ENCODE assay signal across 19 cellular contexts in the genomic region with DNA sequence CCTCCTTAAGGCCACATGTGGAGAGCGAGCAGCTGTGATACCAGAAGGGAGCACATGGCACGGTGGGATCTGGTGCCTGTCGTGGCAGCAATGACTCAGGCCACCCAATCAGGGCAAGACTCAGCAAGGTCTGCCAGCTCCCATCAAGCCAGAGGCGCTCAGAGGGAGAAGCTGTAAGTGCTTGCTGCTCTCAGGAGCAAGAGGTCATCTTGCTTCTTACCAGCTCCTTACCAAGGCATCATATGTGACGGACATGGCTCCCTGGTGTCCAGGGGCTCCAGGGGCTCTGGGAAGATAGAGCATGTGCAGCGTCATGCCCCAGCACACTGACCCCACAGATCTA.
DNase-seq lines count a peak whose midpoint lies in the region; ATAC-seq lines count a peak whose summit lies in the region.
"Had no signal": no experiment of that assay in that cellular context is flagged by ENCODE, and none has a peak within 500 bp of the region (broad histone marks: within the 10 kb centered on the region; RNA-seq: fewer than 3 reads in every experiment).

No MANE protein-coding gene starts in this region.

- peak; percentile 48 for DNase-seq in activated T-cell treated with anti-CD3 and anti-CD28 coated beads, Interleukin-2, amount 50 U/mL, for 24 hours
- no peak for DNase-seq in activated T-cell treated with anti-CD3 and anti-CD28 coated beads, Interleukin-2, amount 50 U/mL, for 48 hours
- DNase-seq in T-cell (no peak), memory B cell (ENCODE audit: low spot score in 2 of 2) (no peak), MV-4-11 (lab: John Stamatoyannopoulos, UW) (no peak)
- DNase-seq in stimulated activated naive CD8-positive, alpha-beta T cell treated with anti-CD3 and anti-CD28 coated beads, Interleukin-15, amount 100 ng/mL, for 72 hours = no peak
- DNase-seq: activated CD4-positive, alpha-beta T cell treated with anti-CD3 and anti-CD28 coated beads for 1 hour; amniotic stem cell; GDM1; KG1; NCI-H1105 treated with DMSO at 0.1 percent for 48 hours; stimulated activated CD4-positive, alpha-beta T cell treated with anti-CD3 and anti-CD28 coated beads, Interleukin-2, amount 100 ng/mL, for 24 hours; T-helper 2 cell had no signal

- POLR2A ChIA-PET in T-cell (lab: Charles Lee) = interaction anchor here (0.6 to 0.9 kb wide), 2 partner anchors 16 to 267 kb away, joined by 3 read pairs; no protein-coding TSS in a partner anchor

- no peaks in the 10 kb centered on the region for H3K9me3 Mint-ChIP-seq in activated T-cell treated with anti-CD3 and anti-CD28 coated beads, Interleukin-2, amount 50 U/mL, for 24 hours
- H3K9me3 Mint-ChIP-seq in T-cell (no peaks in the 10 kb centered on the region), memory B cell (no peaks in the 10 kb centered on the region)
- no peaks in the 10 kb centered on the region for H3K9me3 Mint-ChIP-seq in stimulated activated naive CD8-positive, alpha-beta T cell treated with anti-CD3 and anti-CD28 coated beads, Interleukin-15, amount 100 ng/mL, for 72 hours
- H3K9me3 Mint-ChIP-seq: neural progenitor cell had no signal

- peaks cover 90% of the 10 kb centered on the region for H3K4me1 Mint-ChIP-seq in activated T-cell treated with anti-CD3 and anti-CD28 coated beads, Interleukin-2, amount 50 U/mL, for 24 hours (ENCODE audit: low read depth)
- H3K4me1 Mint-ChIP-seq in T-cell (peaks cover 11 to 93% (median 15%) of the 10 kb centered on the region in 3 donors), memory B cell (peaks cover 56% of the 10 kb centered on the region)
- peaks cover 6% of the 10 kb centered on the region for H3K4me1 Mint-ChIP-seq in stimulated activated naive CD8-positive, alpha-beta T cell treated with anti-CD3 and anti-CD28 coated beads, Interleukin-15, amount 100 ng/mL, for 72 hours

- H3K4me3 Mint-ChIP-seq in activated T-cell treated with anti-CD3 and anti-CD28 coated beads, Interleukin-2, amount 50 U/mL, for 24 hours = no peak overlapping the region
- H3K4me3 Mint-ChIP-seq in T-cell = peak overlapping the region in 1 of 3 donors; percentile 29
- no peak overlapping the region for H3K4me3 Mint-ChIP-seq in memory B cell
- peak overlapping the region; percentile 60 to 62 for H3K4me3 Mint-ChIP-seq in stimulated activated naive CD8-positive, alpha-beta T cell treated with anti-CD3 and anti-CD28 coated beads, Interleukin-15, amount 100 ng/mL, for 72 hours
- H3K4me3 Mint-ChIP-seq: neural progenitor cell had no signal

- H3K27ac Mint-ChIP-seq in activated T-cell treated with anti-CD3 and anti-CD28 coated beads, Interleukin-2, amount 50 U/mL, for 24 hours = peak overlapping the region; percentile 95
- peak overlapping the region; percentile 69 to 85 for H3K27ac Mint-ChIP-seq in T-cell
- H3K27ac Mint-ChIP-seq in memory B cell = peak overlapping the region; percentile 97
- peak overlapping the region; percentile 12 to 64 for H3K27ac Mint-ChIP-seq in stimulated activated naive CD8-positive, alpha-beta T cell treated with anti-CD3 and anti-CD28 coated beads, Interleukin-15, amount 100 ng/mL, for 72 hours
- H3K27ac Mint-ChIP-seq: neural progenitor cell had no signal

- H3K36me3 Mint-ChIP-seq in activated T-cell treated with anti-CD3 and anti-CD28 coated beads, Interleukin-2, amount 50 U/mL, for 24 hours (ENCODE audit: low read depth) = peaks cover 31% of the 10 kb centered on the region
- H3K36me3 Mint-ChIP-seq in T-cell (peaks cover 27% of the 10 kb centered on the region), memory B cell (peaks cover 16% of the 10 kb centered on the region)
- H3K36me3 Mint-ChIP-seq: neural progenitor cell had no signal

- ATAC-seq in T-cell (replicated peaks in 1 of 4) = no peak
- ATAC-seq in memory B cell (ENCODE audit: low read depth) = no peak
- no peak for ATAC-seq in stimulated activated naive CD8-positive, alpha-beta T cell treated with anti-CD3 and anti-CD28 coated beads, Interleukin-15, amount 100 ng/mL, for 72 hours
- ATAC-seq in GM19397 (IDR thresholded peaks at IDR 0.05; ENCODE audit: unreplicated experiment) = no peak
- ATAC-seq in HG03045 (IDR thresholded peaks at IDR 0.05; ENCODE audit: unreplicated experiment) = no peak
- ATAC-seq: A549, gastroesophageal sphincter, right cardiac atrium had no signal

- CTCF ChIA-PET in T-cell (lab: Charles Lee) = no interaction called here

- no peaks in the 10 kb centered on the region for H3K27me3 Mint-ChIP-seq in activated T-cell treated with anti-CD3 and anti-CD28 coated beads, Interleukin-2, amount 50 U/mL, for 24 hours
- H3K27me3 Mint-ChIP-seq in T-cell = no peaks in the 10 kb centered on the region
- H3K27me3 Mint-ChIP-seq in memory B cell = no peaks in the 10 kb centered on the region
- no peaks in the 10 kb centered on the region for H3K27me3 Mint-ChIP-seq in stimulated activated naive CD8-positive, alpha-beta T cell treated with anti-CD3 and anti-CD28 coated beads, Interleukin-15, amount 100 ng/mL, for 72 hours

Comparison
In these comparisons a context has a peak if more than half of its experiments do, and no peak if none do; other contexts are left out.
1. H3K27ac Mint-ChIP-seq: peak in every context shown above with its lines; median percentile 97 in memory B cell; 95 in activated T-cell treated with anti-CD3 and anti-CD28 coated beads, Interleukin-2, amount 50 U/mL, for 24 hours; 77 in T-cell; 38 in stimulated activated naive CD8-positive, alpha-beta T cell treated with anti-CD3 and anti-CD28 coated beads, Interleukin-15, amount 100 ng/mL, for 72 hours.
2. H3K4me3 Mint-ChIP-seq: peak in stimulated activated naive CD8-positive, alpha-beta T cell treated with anti-CD3 and anti-CD28 coated beads, Interleukin-15, amount 100 ng/mL, for 72 hours (2 of 2); none in activated T-cell treated with anti-CD3 and anti-CD28 coated beads, Interleukin-2, amount 50 U/mL, for 24 hours (single experiment) and memory B cell (single experiment).